In genomic region chr9:136441191-136441680, GRCh38 we compare ENCODE assay signal across 18 cellular contexts. TPM values are rescaled to one million over a fixed set of nuclear protein-coding genes. Genes with fewer than 3 reads are reported as not detected.
DNase-seq lines count a peak whose midpoint lies in the region; ATAC-seq, FAIRE-seq and TF ChIP-seq lines count a peak whose summit lies in the region.
"Had no signal": no experiment of that assay in that cellular context is flagged by ENCODE, and none has a peak within 500 bp of the region (broad histone marks: within the 10 kb centered on the region; RNA-seq: fewer than 3 reads in every experiment).

No MANE protein-coding gene starts in this region.

- no peak overlapping the region for H3K4me3 ChIP-seq in body of pancreas
- H3K4me3 ChIP-seq: thyroid gland had no signal

- H3K27ac Mint-ChIP-seq in CD4-positive, alpha-beta T cell = no peak overlapping the region
- peak overlapping the region in 2 of 6 donors; percentile 33 to 88 for H3K27ac Mint-ChIP-seq in naive B cell
- H3K27ac Mint-ChIP-seq: activated T-helper 2 cell treated with anti-CD3 and anti-CD28 coated beads, Interferon-gamma antibody, Interleukin-2, Interleukin-4, amounts not matched to agents 10 μg/mL and 5 μg/mL and 100 μg/mL, durations not matched to agents 14 hours and 24 hours and 36 hours; progenitor cell of endocrine pancreas had no signal

- no peak for ATAC-seq in CD4-positive, alpha-beta T cell (ENCODE audit: poor library complexity)
- no peak for ATAC-seq in naive B cell (ENCODE audit: low read depth in 2 of 2)
- no peak for ATAC-seq in body of pancreas
- ATAC-seq: foreskin keratinocyte, left colon had no signal

- peaks cover 57% of the 10 kb centered on the region for H3K36me3 Mint-ChIP-seq in CD4-positive, alpha-beta T cell (ENCODE audit: low read depth)
- peaks cover 0 to 6% of the 10 kb centered on the region in 2 donors for H3K36me3 Mint-ChIP-seq in naive B cell

- H3K4me1 Mint-ChIP-seq in CD4-positive, alpha-beta T cell (ENCODE audit: low read depth) = peaks cover 21% of the 10 kb centered on the region
- H3K4me1 Mint-ChIP-seq in naive B cell = peaks cover 10 to 27% (median 21%) of the 10 kb centered on the region in 3 donors

- peak overlapping the region; percentile 70 for H3K4me3 Mint-ChIP-seq in CD4-positive, alpha-beta T cell
- H3K4me3 Mint-ChIP-seq in naive B cell = peak overlapping the region in 7 of 8 donors; percentile 9 to 85 (median 65)

- DNase-seq in CD4-positive, alpha-beta T cell = no peak
- DNase-seq in GM12891 (ENCODE audit: insufficient read length, low spot score) (no peak), astrocyte of the hippocampus (ENCODE audit: low read depth, low spot score) (peak; percentile 68), naive B cell (no peak), body of pancreas (no peak), NCI-H2081 treated with DMSO at 0.1 percent for 48 hours (lab: John Stamatoyannopoulos, UW) (no peak), DMS153 treated with DMSO at 0.1 percent for 48 hours (lab: John Stamatoyannopoulos, UW; ENCODE audit: unreplicated experiment) (no peak)
- DNase-seq: BE2C, DMS79 treated with DMSO at 0.1 percent for 48 hours, foreskin keratinocyte, left colon, NCI-H2227 treated with DMSO at 0.1 percent for 48 hours, small intestine, thyroid gland had no signal

- peaks cover 31% of the 10 kb centered on the region for H3K4me1 ChIP-seq in body of pancreas
- H3K4me1 ChIP-seq: BE2C had no signal

- TF ChIP-seq POLR2A in GM12891 (IDR thresholded peaks at IDR 0.05; ENCODE audit: low read depth, low read length) (0 out of 2 replicates have a peak, but pooled peaks have one; percentile 25), body of pancreas (IDR thresholded peaks at IDR 0.05) (no peak)

- POLR2A ChIA-PET in CD4-positive, alpha-beta T cell (lab: Charles Lee) = no interaction called here

- H3K9me3 Mint-ChIP-seq in CD4-positive, alpha-beta T cell = no peaks in the 10 kb centered on the region
- no peaks in the 10 kb centered on the region for H3K9me3 Mint-ChIP-seq in naive B cell
- H3K9me3 Mint-ChIP-seq: activated T-helper 2 cell treated with anti-CD3 and anti-CD28 coated beads, Interferon-gamma antibody, Interleukin-2, Interleukin-4, amounts not matched to agents 10 μg/mL and 5 μg/mL and 100 μg/mL, durations not matched to agents 14 hours and 24 hours and 36 hours had no signal

- no peak overlapping the region for H3K27ac ChIP-seq in CD4-positive, alpha-beta T cell (ENCODE audit: low read depth, low read length)
- no peak overlapping the region for H3K27ac ChIP-seq in body of pancreas
- H3K27ac ChIP-seq: foreskin keratinocyte, thyroid gland had no signal

- WGBS in body of pancreas, 2 donors = 92 to 96% methylated on average over 7 to 15 of the region's 15 CpGs

- no peaks in the 10 kb centered on the region for H3K27me3 Mint-ChIP-seq in CD4-positive, alpha-beta T cell
- H3K27me3 Mint-ChIP-seq in naive B cell = no peaks in the 10 kb centered on the region
- H3K27me3 Mint-ChIP-seq: progenitor cell of endocrine pancreas had no signal

- H3K36me3 ChIP-seq in body of pancreas (replicated peaks in 1 of 2; ENCODE audit: insufficient read depth in 1 of 2, low read depth in 2 of 2) = peaks cover 0 to 27% of the 10 kb centered on the region in 2 donors

- no peak for TF ChIP-seq CTCF in CD4-positive, alpha-beta T cell (IDR thresholded peaks at IDR 0.05)
- no peak for TF ChIP-seq CTCF in body of pancreas (IDR thresholded peaks at IDR 0.05)

- CTCF ChIA-PET in CD4-positive, alpha-beta T cell (lab: Charles Lee) = interaction anchor here (1.3 to 1.4 kb wide), 2 partner anchors 27 to 77 kb away, joined by 3 read pairs; partner anchors contain the start of gene DNLZ

- no peaks in the 10 kb centered on the region for H3K27me3 ChIP-seq in CD4-positive, alpha-beta T cell (ENCODE audit: control insufficient read depth, insufficient read depth, low read length)
- no peaks in the 10 kb centered on the region for H3K27me3 ChIP-seq in body of pancreas
- H3K27me3 ChIP-seq: BE2C, foreskin keratinocyte, thyroid gland had no signal

- intact Hi-C loops in CD4-positive, alpha-beta T cell (cut with DNase I, micrococcal nuclease) = loop anchor here in 1 of 2 experiments (2.0 kb wide), 1 partner anchor 64 kb away; no protein-coding TSS in a partner anchor
- intact Hi-C loops in body of pancreas (cut with DNase I) = no loop called here

- no peak for FAIRE-seq in GM12891 (lab: Jason Lieb, UNC)
- FAIRE-seq: endometrium, RCC 7860, small intestine had no signal

- no peaks in the 10 kb centered on the region for H3K9me3 ChIP-seq in CD4-positive, alpha-beta T cell (ENCODE audit: control insufficient read depth, low read length)
- H3K9me3 ChIP-seq in body of pancreas = no peaks in the 10 kb centered on the region
- H3K9me3 ChIP-seq: BE2C, thyroid gland had no signal

TF ChIP-seq in GM12891, 5 proteins besides CTCF, POLR2A, EP300 and RAD21:
- TF ChIP-seq TAF1 (IDR thresholded peaks at IDR 0.05; ENCODE audit: low read depth, low read length) (no peak), POU2F2 (IDR thresholded peaks at IDR 0.05; ENCODE audit: low read depth, low read length) (no peak), POLR2AphosphoS5 (IDR thresholded peaks at IDR 0.05; ENCODE audit: low read depth, low read length) (no peak), SPI1 (IDR thresholded peaks at IDR 0.05; ENCODE audit: low read depth, low read length) (no peak), PAX5 (IDR thresholded peaks at IDR 0.05; ENCODE audit: insufficient read depth, low read length, severe bottlenecking) (no peak)

RNA-seq across cellular contexts. Expression of gene INPP5E, which starts 1.6 kb away (rescaled TPM):
- total RNA-seq in CD4-positive, alpha-beta T cell = 10 to 100 TPM; 17.2 to 19.4 TPM
- polyA plus RNA-seq in GM12891 (2012; ENCODE audit: low read depth, missing spikeins) = 6.6 TPM
- polyA plus RNA-seq in naive B cell (ENCODE audit: low read depth in 6 of 6) = 1 to 10 TPM in 5 of 6 donors, under 1 TPM in 1; 0.61 to 6.8 (median 3.2) TPM
- total RNA-seq in body of pancreas = 10 to 100 TPM in 1 of 2 donors, 1 to 10 TPM in 1; 8.8 to 25.4 TPM

RNA-seq across cellular contexts. Expression of gene PMPCA, which starts 30.8 kb away (rescaled TPM):
- total RNA-seq in CD4-positive, alpha-beta T cell = 100 to 1,000 TPM; 107 to 109 TPM
- polyA plus RNA-seq in GM12891 (2012; ENCODE audit: low read depth, missing spikeins) = 111 TPM
- 10 to 100 TPM; 28.1 to 39.8 (median 35.1) TPM for polyA plus RNA-seq in naive B cell (ENCODE audit: low read depth in 6 of 6)
- total RNA-seq in body of pancreas = 10 to 100 TPM; 23.6 to 25.1 TPM

RNA-seq across cellular contexts. Expression of gene ENTR1, which starts 30.8 kb away (rescaled TPM):
- total RNA-seq in CD4-positive, alpha-beta T cell = 10 to 100 TPM; 37.7 to 43.2 TPM
- polyA plus RNA-seq in GM12891 (2012; ENCODE audit: low read depth, missing spikeins) = 33.7 TPM
- polyA plus RNA-seq in naive B cell (ENCODE audit: low read depth in 6 of 6) = 10 to 100 TPM in 5 of 6 donors, 1 to 10 TPM in 1; 6.4 to 15.8 (median 14.4) TPM
- total RNA-seq in body of pancreas = 10 to 100 TPM; 20.2 to 71.5 TPM

RNA-seq across cellular contexts. Expression of gene SNAPC4, which starts 41.3 kb away (rescaled TPM):
- total RNA-seq in CD4-positive, alpha-beta T cell = 1 to 10 TPM; 7.7 to 8.0 TPM
- 9.8 TPM for polyA plus RNA-seq in GM12891 (2012; ENCODE audit: low read depth, missing spikeins)
- polyA plus RNA-seq in naive B cell (ENCODE audit: low read depth in 6 of 6) = 1 to 10 TPM in 5 of 6 donors, not detected in 1; 1.1 to 2.1 (median 1.3) TPM
- total RNA-seq in body of pancreas = 10 to 100 TPM in 1 of 2 donors, 1 to 10 TPM in 1; 8.8 to 19.1 TPM

RNA-seq across cellular contexts. Expression of gene SEC16A, which starts 41.6 kb away (rescaled TPM):
- total RNA-seq in CD4-positive, alpha-beta T cell = 10 to 100 TPM; 73.0 to 75.0 TPM
- 31.0 TPM for polyA plus RNA-seq in GM12891 (2012; ENCODE audit: low read depth, missing spikeins)
- polyA plus RNA-seq in naive B cell (ENCODE audit: low read depth in 6 of 6) = 10 to 100 TPM; 10.3 to 35.2 (median 20.0) TPM
- total RNA-seq in body of pancreas = 10 to 100 TPM; 35.3 to 75.8 TPM

Comparison
In these comparisons a context has a peak if more than half of its experiments do, and no peak if none do; other contexts are left out.
1. RNA of gene PMPCA, which starts 30.8 kb away (total RNA-seq): 107 to 109 TPM in CD4-positive, alpha-beta T cell; 23.6 to 25.1 TPM in body of pancreas; every median in the first group is over 4 times any median in the second.